14 cellular contexts compared by ENCODE assay signal in genomic region chr6:14095444-14095843, GRCh38. TPM values are rescaled to one million over a fixed set of nuclear protein-coding genes. Genes with fewer than 3 reads are reported as not detected.
DNase-seq lines count a peak whose midpoint lies in the region; ATAC-seq and TF ChIP-seq lines count a peak whose summit lies in the region.
"Had no signal": no experiment of that assay in that cellular context is flagged by ENCODE, and none has a peak within 500 bp of the region (broad histone marks: within the 10 kb centered on the region; RNA-seq: fewer than 3 reads in every experiment).

No MANE protein-coding gene starts in this region.

- no peak overlapping the region for H3K27ac ChIP-seq in foreskin keratinocyte
- H3K27ac ChIP-seq: heart left ventricle had no signal

- H3K4me1 ChIP-seq in foreskin keratinocyte, result no peaks in the 10 kb centered on the region

- peaks cover 57% of the 10 kb centered on the region for H3K4me1 Mint-ChIP-seq in memory B cell
- H3K4me1 Mint-ChIP-seq in WTC11, result no peaks in the 10 kb centered on the region
- H3K4me1 Mint-ChIP-seq: mesothelial cell of epicardium had no signal

- no peaks in the 10 kb centered on the region for H3K27me3 Mint-ChIP-seq in memory B cell
- H3K27me3 Mint-ChIP-seq in WTC11 (ENCODE audit: low read depth), result peaks cover 4% of the 10 kb centered on the region; the same call in 1 of the 2 replicates

- ATAC-seq in GM18517 (IDR thresholded peaks at IDR 0.05; ENCODE audit: unreplicated experiment) (peak; percentile 46), GM21515 (IDR thresholded peaks at IDR 0.05; ENCODE audit: unreplicated experiment) (peak; percentile 42), HG03432 (IDR thresholded peaks at IDR 0.05; ENCODE audit: unreplicated experiment) (peak; percentile 63), memory B cell (ENCODE audit: low read depth) (peak; percentile 71), WTC11 (no peak), foreskin keratinocyte (no peak)
- ATAC-seq: heart left ventricle had no signal

- TF ChIP-seq CTCF in WTC11 (IDR thresholded peaks at IDR 0.05), result no peak
- no peak for TF ChIP-seq CTCF in foreskin keratinocyte (conservative IDR thresholded peaks at IDR 0.05)

- peak overlapping the region; percentile 60 for H3K4me3 Mint-ChIP-seq in memory B cell
- no peak overlapping the region for H3K4me3 Mint-ChIP-seq in WTC11
- H3K4me3 Mint-ChIP-seq: mesothelial cell of epicardium had no signal

- peaks cover 3% of the 10 kb centered on the region for H3K9me3 Mint-ChIP-seq in memory B cell
- peaks cover 22% of the 10 kb centered on the region for H3K9me3 Mint-ChIP-seq in WTC11

- H3K27ac Mint-ChIP-seq in memory B cell, result peak overlapping the region; percentile 99
- H3K27ac Mint-ChIP-seq in WTC11, result no peak overlapping the region
- H3K27ac Mint-ChIP-seq: mesothelial cell of epicardium had no signal

- H3K27me3 ChIP-seq in foreskin keratinocyte, result no peaks in the 10 kb centered on the region
- H3K27me3 ChIP-seq: heart left ventricle had no signal

- H3K36me3 Mint-ChIP-seq in memory B cell, result no peaks in the 10 kb centered on the region
- H3K36me3 Mint-ChIP-seq in WTC11, result peaks cover 2% of the 10 kb centered on the region; the same call in 1 of the 2 replicates

- DNase-seq in memory B cell (ENCODE audit: low spot score in 2 of 2) (peak; percentile 57 to 74), GOT3 (lab: John Stamatoyannopoulos, UW) (no peak), WTC11 (ENCODE audit: low spot score) (no peak), NK-92 (lab: John Stamatoyannopoulos, UW; ENCODE audit: unreplicated experiment) (no peak), foreskin keratinocyte (no peak)
- DNase-seq: activated effector memory CD4-positive, alpha-beta T cell treated with Interleukin-2 at 50 U/mL for 16 hours; heart left ventricle; IMR-90; NCI-H2227 treated with DMSO at 0.1 percent for 48 hours; small intestine had no signal

- POLR2A ChIA-PET in WTC11 (lab: Charles Lee), result no interaction called here

- CTCF ChIA-PET in WTC11 (lab: Charles Lee), result interaction anchor here (0.9 to 1.9 kb wide), 2 partner anchors 27 to 34 kb away, joined by 3 to 6 read pairs; no protein-coding TSS in a partner anchor

TF ChIP-seq in WTC11, 78 proteins besides CTCF, POLR2A, EP300 and RAD21:
- TF ChIP-seq CBFB (CRISPR knock-in tag; IDR thresholded peaks at IDR 0.05; ENCODE audit: low read depth), result no peak

RNA-seq across cellular contexts. Expression of gene CD83, which starts 22.1 kb away (rescaled TPM):
- total RNA-seq in WTC11 (2021), result 5.5 to 7.5 TPM (median 7.4 TPM) in 3 replicates
- total RNA-seq in foreskin keratinocyte, result 8.0 and 8.9 TPM in 2 replicates
- polyA plus RNA-seq in foreskin keratinocyte, result 6.5 and 7.4 TPM in 2 replicates

Comparison
In these comparisons a context has a peak if more than half of its experiments do, and no peak if none do; other contexts are left out.
1. ATAC-seq: peak in GM18517 (single experiment), GM21515 (single experiment), HG03432 (single experiment) and memory B cell (single experiment); none in WTC11 (single experiment) and foreskin keratinocyte (single experiment).
2. DNase-seq: peak in memory B cell (2 of 2); none in GOT3 (single experiment), WTC11 (single experiment), NK-92 (single experiment) and foreskin keratinocyte (0 of 2).